Comparison of ENCODE assay signal across 8 cellular contexts in the genomic region with DNA sequence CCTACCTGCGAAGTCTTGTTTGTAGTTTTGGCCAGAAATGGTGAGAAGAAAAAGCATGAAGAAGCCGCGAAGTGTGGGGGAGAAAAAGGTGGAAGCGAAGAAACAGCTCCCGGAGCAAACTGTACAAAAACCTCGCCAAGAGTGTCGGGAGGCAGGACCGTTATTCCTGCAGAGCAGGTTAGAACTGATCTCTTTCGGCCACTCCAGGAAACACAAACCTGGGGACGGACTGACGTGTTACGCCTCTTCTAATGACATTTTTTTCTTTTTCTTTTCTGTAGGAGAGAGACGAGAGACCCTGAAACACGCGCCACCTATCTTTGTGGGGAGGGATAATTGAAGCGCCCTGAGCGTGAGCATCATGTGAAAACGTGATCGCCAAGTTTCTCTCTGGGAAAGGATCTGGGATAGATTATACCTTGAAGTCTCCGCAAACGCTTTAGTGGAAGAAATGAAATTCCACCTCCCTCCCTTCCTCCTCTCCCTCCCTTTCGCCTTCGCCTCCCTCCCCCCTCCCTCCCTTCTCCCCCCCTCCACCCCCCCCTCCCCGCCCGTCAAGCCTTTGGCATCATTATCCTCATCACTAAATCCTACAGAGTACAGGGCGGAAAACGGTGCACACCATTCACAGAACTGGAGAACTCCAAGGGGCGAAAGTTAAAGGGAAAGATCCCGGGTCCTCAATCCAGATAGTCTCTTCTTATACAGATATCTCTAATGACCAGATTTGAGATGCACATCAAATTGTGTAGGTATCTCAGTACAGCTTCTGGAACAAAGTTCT. TPM values are rescaled to one million over a fixed set of nuclear protein-coding genes. Genes with fewer than 3 reads are reported as not detected.
DNase-seq lines count a peak whose midpoint lies in the region; ATAC-seq and TF ChIP-seq lines count a peak whose summit lies in the region.

A gene (minus strand): TSS at position 186 of the 784 bp plus-strand sequence. CDS start 2,769 bp downstream, outside the sequence.

- H3K27ac ChIP-seq in ACC112 (ENCODE audit: low read depth, low read length) (peak within 1 kb of the TSS; percentile 91), OCI-LY3 (ENCODE audit: low read length) (peak within 1 kb of the TSS; percentile 75), body of pancreas (peak within 1 kb of the TSS; percentile 1 to 77 (median 30)), iPS-20b (ENCODE audit: low read length) (no peak within 1 kb of the TSS), gastrocnemius medialis (peak within 1 kb of the TSS; percentile 94 to 96 (median 95))

- H4K20me1 ChIP-seq in OCI-LY3 (ENCODE audit: insufficient read depth, low read length), result no peaks in the 10 kb centered on the region

- ATAC-seq in body of pancreas, result peak; percentile 28
- ATAC-seq in gastrocnemius medialis, result peak; percentile 23 to 31
- no peak for ATAC-seq in HG02885 (IDR thresholded peaks at IDR 0.05; ENCODE audit: poor library complexity, unreplicated experiment)
- no peak for ATAC-seq in GM18520 (IDR thresholded peaks at IDR 0.05; ENCODE audit: unreplicated experiment)

- H3K9me3 ChIP-seq in OCI-LY3 (ENCODE audit: insufficient read depth, low read length), result no peaks in the 10 kb centered on the region
- no peaks in the 10 kb centered on the region for H3K9me3 ChIP-seq in body of pancreas
- H3K9me3 ChIP-seq in iPS-20b (ENCODE audit: insufficient read depth, low read depth, low read length), result no peaks in the 10 kb centered on the region
- H3K9me3 ChIP-seq in gastrocnemius medialis, result no peaks in the 10 kb centered on the region

- H3K36me3 ChIP-seq in ACC112 (ENCODE audit: insufficient read depth, low read length), result no peaks in the 10 kb centered on the region
- H3K36me3 ChIP-seq in OCI-LY3 (replicated peaks; ENCODE audit: low read depth, low read length), result no peaks in the 10 kb centered on the region
- no peaks in the 10 kb centered on the region for H3K36me3 ChIP-seq in body of pancreas (replicated peaks in 1 of 2; ENCODE audit: insufficient read depth in 1 of 2, low read depth in 2 of 2)
- no peaks in the 10 kb centered on the region for H3K36me3 ChIP-seq in iPS-20b (ENCODE audit: insufficient read depth, low read depth, low read length)
- no peaks in the 10 kb centered on the region for H3K36me3 ChIP-seq in gastrocnemius medialis

- 3 to 4% methylated on average over 28 to 29 of the region's 29 CpGs for WGBS in body of pancreas, 2 donors

- H3K27me3 ChIP-seq in ACC112 (ENCODE audit: insufficient read depth, low read length), result no peaks in the 10 kb centered on the region
- peaks cover 31% of the 10 kb centered on the region for H3K27me3 ChIP-seq in OCI-LY3 (ENCODE audit: low read depth, low read length)
- peaks cover 0 to 23% of the 10 kb centered on the region in 2 donors for H3K27me3 ChIP-seq in body of pancreas
- H3K27me3 ChIP-seq in iPS-20b (ENCODE audit: insufficient read depth, low read length), result peaks cover 80% of the 10 kb centered on the region
- H3K27me3 ChIP-seq in gastrocnemius medialis, result peaks cover 0 to 22% (median 0%) of the 10 kb centered on the region in 3 donors

- H3K9ac ChIP-seq in OCI-LY3 (ENCODE audit: low read length) (peak within 1 kb of the TSS; percentile 92), iPS-20b (ENCODE audit: low read depth, low read length) (peak within 1 kb of the TSS; percentile 40; the same call in 1 of the 2 replicates)

- in situ Hi-C loops in gastrocnemius medialis (cut with MboI; ENCODE audit: low sequenced_read_pairs in 4 of 4), result loop anchor here in 3 of 4 donors (10.0 to 25.0 kb wide), 2 partner anchors 65 to 183 kb away; a partner anchor contains a TSS

- H3K4me1 ChIP-seq in ACC112 (ENCODE audit: control insufficient read depth, insufficient read depth, low read length, unreplicated experiment) (peaks cover 14% of the 10 kb centered on the region), OCI-LY3 (ENCODE audit: low read length) (peaks cover 38% of the 10 kb centered on the region), body of pancreas (peaks cover 34% of the 10 kb centered on the region), iPS-20b (ENCODE audit: insufficient read depth, low read length) (peaks cover 43% of the 10 kb centered on the region; the same call in 1 of the 2 replicates), gastrocnemius medialis (peaks cover 29% of the 10 kb centered on the region in 2 donors)

- DNase-seq in body of pancreas (peak in 2 of 4 donors; percentile 30 to 64), gastrocnemius medialis (peak; percentile 67 to 69)

- peaks cover 48% of the 10 kb centered on the region for H3K79me2 ChIP-seq in ACC112 (ENCODE audit: control insufficient read depth, insufficient read depth, low read length, unreplicated experiment)
- peaks cover 14% of the 10 kb centered on the region for H3K79me2 ChIP-seq in OCI-LY3 (ENCODE audit: low read length)

- H3K4me3 ChIP-seq in ACC112 (ENCODE audit: low read depth, low read length) (peak within 1 kb of the TSS; percentile 88), GM12875 (ENCODE audit: low read depth, low read length) (no peak within 1 kb of the TSS), OCI-LY3 (ENCODE audit: low read length) (peak within 1 kb of the TSS; percentile 85), body of pancreas (no peak within 1 kb of the TSS), iPS-20b (ENCODE audit: low read length) (peak within 1 kb of the TSS; percentile 73), gastrocnemius medialis (peak within 1 kb of the TSS; percentile 76 to 89 (median 78))

- intact Hi-C loops in body of pancreas (cut with DNase I) (no loop called here), gastrocnemius medialis (cut with DNase I; ENCODE audit: low total_unique reads) (loop anchor here (5.0 kb wide), 1 partner anchor 58 kb away; no protein-coding TSS in a partner anchor)

- TF ChIP-seq POLR2A in body of pancreas (IDR thresholded peaks at IDR 0.05) (peak in 1 of 3 donors; percentile 63), gastrocnemius medialis (IDR thresholded peaks at IDR 0.05) (peak; percentile 35 to 56)

- no peak within 1 kb of the TSS for H2AFZ ChIP-seq in ACC112 (ENCODE audit: low read length, unreplicated experiment)
- peak within 1 kb of the TSS; percentile 43 for H2AFZ ChIP-seq in OCI-LY3 (ENCODE audit: low read depth, low read length)

- TF ChIP-seq CTCF in GM12875 (IDR thresholded peaks at IDR 0.05; ENCODE audit: borderline replicate concordance, insufficient read depth, low read depth, low read length) (peak; percentile 29; the same call in 1 of the 2 replicates), OCI-LY3 (IDR thresholded peaks at IDR 0.05; ENCODE audit: low read depth, low read length) (peak; percentile 68), body of pancreas (IDR thresholded peaks at IDR 0.05) (peak in 2 of 7 experiments; percentile 14 to 45), gastrocnemius medialis (IDR thresholded peaks at IDR 0.05 in 4 of 5, conservative IDR thresholded peaks at IDR 0.05 in 1 of 5) (peak; percentile 40 to 67 (median 62))

- H3K4me2 ChIP-seq in OCI-LY3 (ENCODE audit: low read length), result peak within 1 kb of the TSS; percentile 100

RNA-seq across cellular contexts. Expression of the gene that starts here (rescaled TPM):
- total RNA-seq in body of pancreas, result 10 to 100 TPM; 18.5 to 24.6 TPM
- total RNA-seq in gastrocnemius medialis, result 10 to 100 TPM; 21.2 to 27.6 (median 22.9) TPM

Comparison
In these comparisons a context has a peak if more than half of its experiments do, and no peak if none do; other contexts are left out.
1. H3K4me3 ChIP-seq: peak in ACC112 (single experiment), OCI-LY3 (single experiment), iPS-20b (single experiment) and gastrocnemius medialis (4 of 4); none in GM12875 (single experiment) and body of pancreas (0 of 2).
2. ATAC-seq: peak in body of pancreas (single experiment) and gastrocnemius medialis (2 of 2); none in HG02885 (single experiment) and GM18520 (single experiment).